In the genomic region with DNA sequence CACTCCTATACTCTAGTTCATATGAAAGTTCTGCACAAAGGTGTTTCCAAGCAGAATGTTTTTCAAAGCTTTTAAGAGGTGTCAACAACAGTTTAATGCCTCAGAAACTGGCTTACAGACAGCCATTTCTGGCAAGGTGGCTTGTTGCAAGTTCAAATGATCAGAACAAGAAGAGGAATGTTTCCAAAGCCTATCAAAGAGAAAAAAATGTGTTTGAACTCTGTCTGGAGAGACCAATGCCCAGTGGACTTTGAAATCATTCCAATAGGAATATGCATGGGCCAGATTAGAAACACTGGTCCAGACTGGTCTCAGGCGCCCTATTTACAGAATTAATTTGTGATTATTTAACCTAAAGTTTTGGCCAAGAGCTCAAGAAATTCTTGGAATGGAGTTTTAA, we compare ENCODE assay signal across 27 cellular contexts.
"Had no signal": no experiment of that assay in that cellular context is flagged by ENCODE, and none has a peak within 500 bp of the region (broad histone marks: within the 10 kb centered on the region; RNA-seq: fewer than 3 reads in every experiment).

No MANE protein-coding gene starts in this region.

- H3K27ac ChIP-seq: ascending aorta, colonic mucosa, epithelial cell of prostate, esophagus squamous epithelium, gastroesophageal sphincter had no signal

- H3K36me3 ChIP-seq: ascending aorta, colonic mucosa, esophagus squamous epithelium had no signal

- H3K27me3 ChIP-seq: ascending aorta, colonic mucosa, esophagus squamous epithelium, gastroesophageal sphincter had no signal

- DNase-seq: activated CD4-positive, alpha-beta memory T cell treated with anti-CD3 and anti-CD28 coated beads for 36 hours; activated CD4-positive, alpha-beta T cell treated with anti-CD3 and anti-CD28 coated beads for 36 hours; activated CD4-positive, alpha-beta T cell treated with anti-CD3 and anti-CD28 coated beads, Interleukin-2, amount 10 ng/mL, durations not matched to agents 24 days and 14 days; activated CD4-positive, CD25-positive, alpha-beta regulatory T cell; activated CD4-positive, CD25-positive, alpha-beta regulatory T cell treated with anti-CD3 and anti-CD28 coated beads, Interleukin-2, amount 50 U/mL, for 72 hours; activated CD8-positive, alpha-beta memory T cell treated with anti-CD3 and anti-CD28 coated beads, Interleukin-2, amount 10 ng/mL, durations not matched to agents 7 days and 5 days; activated CD8-positive, alpha-beta memory T cell treated with anti-CD3 and anti-CD28 coated beads, Interleukin-2, amount 50 U/mL, for 4 hours; activated CD8-positive, alpha-beta T cell treated with anti-CD3 and anti-CD28 coated beads, Interleukin-2, amount 10 ng/mL, durations not matched to agents 7 days and 5 days; activated effector memory CD4-positive, alpha-beta T cell treated with anti-CD3 and anti-CD28 coated beads, Interleukin-2, amount 50 U/mL, for 16 hours; activated naive CD4-positive, alpha-beta T cell; activated naive CD4-positive, alpha-beta T cell treated with anti-CD3 and anti-CD28 coated beads, Interleukin-2, amount 10 ng/mL, durations not matched to agents 7 days and 5 days; activated naive CD8-positive, alpha-beta T cell treated with anti-CD3 and anti-CD28 coated beads, Interleukin-2, amount 10 ng/mL, durations not matched to agents 7 days and 5 days; activated T-cell treated with anti-CD3 and anti-CD28 coated beads, Interleukin-2, amount 50 U/mL, for 1 hour; activated T-cell treated with anti-CD3 and anti-CD28 coated beads, Interleukin-2, amount 50 U/mL, for 48 hours; central memory CD4-positive, alpha-beta T cell; cerebellar nuclear complex; colonic mucosa; effector CD8-positive, alpha-beta T cell; esophagus squamous epithelium; foreskin melanocyte; T-helper 2 cell had no signal

- H3K4me3 ChIP-seq: ascending aorta, colonic mucosa, esophagus squamous epithelium, gastroesophageal sphincter had no signal

- FAIRE-seq: endometrium, endothelial cell of umbilical vein had no signal

- ATAC-seq: activated CD4-positive, alpha-beta T cell treated with anti-CD3 and anti-CD28 coated beads for 36 hours; activated CD8-positive, alpha-beta memory T cell treated with anti-CD3 and anti-CD28 coated beads, Interleukin-2, amount 10 ng/mL, durations not matched to agents 7 days and 5 days; activated CD8-positive, alpha-beta T cell treated with anti-CD3 and anti-CD28 coated beads, Interleukin-2, amount 10 ng/mL, durations not matched to agents 7 days and 5 days; activated naive CD4-positive, alpha-beta T cell treated with anti-CD3 and anti-CD28 coated beads, Interleukin-2, amount 50 U/mL, for 72 hours; gastroesophageal sphincter had no signal

- H3K4me1 ChIP-seq: ascending aorta, colonic mucosa, esophagus squamous epithelium, gastroesophageal sphincter had no signal

- H3K9me3 ChIP-seq: colonic mucosa, esophagus squamous epithelium had no signal
